In the genomic region with DNA sequence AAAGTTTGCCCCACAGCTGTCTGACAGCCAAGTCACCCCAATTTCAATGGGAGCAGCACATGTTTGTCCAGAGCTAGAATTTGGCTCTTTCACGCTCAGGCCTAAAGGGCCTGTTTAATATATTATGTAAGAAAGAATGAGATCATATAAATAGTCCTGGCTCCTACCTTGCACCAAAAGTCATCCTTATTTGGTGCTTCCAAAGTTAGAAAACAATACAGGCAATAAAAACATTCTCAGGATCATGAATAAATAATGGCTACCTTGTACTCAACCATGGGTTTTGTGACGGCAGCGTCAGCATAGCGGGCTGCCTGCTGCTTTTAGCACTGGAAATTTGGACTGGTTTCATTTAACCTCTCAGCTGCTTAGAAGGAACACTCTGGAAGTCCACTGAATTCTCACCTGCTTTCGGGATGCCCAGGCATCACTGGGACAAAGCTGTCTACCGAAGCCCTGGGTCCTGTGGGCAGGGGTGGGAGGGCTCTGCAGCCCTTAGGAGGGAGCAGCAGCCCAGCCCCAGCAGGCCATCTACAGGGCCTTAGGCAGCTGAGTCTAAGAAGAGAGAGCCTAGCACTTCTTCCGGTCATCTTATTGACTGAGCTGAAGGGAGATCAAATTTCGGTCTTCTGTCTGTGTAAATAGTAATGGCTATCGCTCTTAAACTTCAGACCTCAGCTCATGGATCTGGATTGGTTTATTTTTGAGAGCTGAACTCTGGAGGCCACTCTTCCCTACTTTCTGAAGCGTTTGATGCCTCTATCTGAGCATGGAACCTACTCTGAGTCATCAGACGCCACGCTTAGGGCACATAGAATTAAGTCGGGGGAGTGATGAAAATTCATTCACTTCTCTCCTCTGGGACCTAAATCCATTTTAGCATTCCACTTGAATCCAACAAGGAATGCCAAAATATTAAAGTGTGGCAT, we compare ENCODE assay signal across 11 cellular contexts.
DNase-seq lines count a peak whose midpoint lies in the region; ATAC-seq and TF ChIP-seq lines count a peak whose summit lies in the region.
"Had no signal": no experiment of that assay in that cellular context is flagged by ENCODE, and none has a peak within 500 bp of the region (broad histone marks: within the 10 kb centered on the region; RNA-seq: fewer than 3 reads in every experiment).

No MANE protein-coding gene starts in this region.

- peaks cover 1% of the 10 kb centered on the region for H3K36me3 Mint-ChIP-seq in activated naive CD4-positive, alpha-beta T cell treated with anti-CD3 and anti-CD28 coated beads for 36 hours (ENCODE audit: low read depth)

- no peaks in the 10 kb centered on the region for H3K9me3 Mint-ChIP-seq in activated naive CD4-positive, alpha-beta T cell treated with anti-CD3 and anti-CD28 coated beads for 36 hours

- no peak overlapping the region for H3K27ac Mint-ChIP-seq in activated naive CD4-positive, alpha-beta T cell treated with anti-CD3 and anti-CD28 coated beads for 36 hours
- H3K27ac Mint-ChIP-seq: T-helper 17 cell had no signal

- CTCF ChIA-PET in activated naive CD4-positive, alpha-beta T cell treated with anti-CD3 and anti-CD28 coated beads for 36 hours (lab: Charles Lee) = interaction anchor here (1.0 to 1.3 kb wide), 4 partner anchors 17 to 109 kb away, joined by 3 to 6 read pairs (median 4); no protein-coding TSS in a partner anchor

- peak overlapping the region; percentile 86 to 93 for H3K27ac ChIP-seq in coronary artery

- no peak for TF ChIP-seq CTCF in coronary artery (IDR thresholded peaks at IDR 0.05)

- ATAC-seq in left lobe of liver = peak; percentile 39
- ATAC-seq: T-helper 17 cell had no signal

- H3K4me1 Mint-ChIP-seq in activated naive CD4-positive, alpha-beta T cell treated with anti-CD3 and anti-CD28 coated beads for 36 hours (ENCODE audit: low read depth) = peaks cover 28% of the 10 kb centered on the region

- DNase-seq in NCI-H69 (lab: John Stamatoyannopoulos, UW) (peak; percentile 16), coronary artery (ENCODE audit: low spot score) (no peak), left lobe of liver (ENCODE audit: low spot score) (no peak), superior temporal gyrus (ENCODE audit: extremely low spot score) (peak; percentile 51), UCSD-AML1 (lab: John Stamatoyannopoulos, UW; ENCODE audit: unreplicated experiment) (no peak), NCI-H1694 (lab: John Stamatoyannopoulos, UW) (no peak)
- no peak for DNase-seq in activated naive CD4-positive, alpha-beta T cell (lab: John Stamatoyannopoulos, UW)
- DNase-seq in activated naive CD4-positive, alpha-beta T cell treated with anti-CD3 and anti-CD28 coated beads for 36 hours = no peak
- DNase-seq: Caco-2, NCI-H524 treated with DMSO at 0.1 percent for 48 hours, T-helper 17 cell had no signal

- intact Hi-C loops in activated naive CD4-positive, alpha-beta T cell treated with anti-CD3 and anti-CD28 coated beads for 36 hours (cut with micrococcal nuclease) = no loop called here

- peaks cover 6% of the 10 kb centered on the region for H3K27me3 Mint-ChIP-seq in activated naive CD4-positive, alpha-beta T cell treated with anti-CD3 and anti-CD28 coated beads for 36 hours (ENCODE audit: low read depth)

- no peak overlapping the region for H3K4me3 Mint-ChIP-seq in activated naive CD4-positive, alpha-beta T cell treated with anti-CD3 and anti-CD28 coated beads for 36 hours
- H3K4me3 Mint-ChIP-seq: T-helper 17 cell had no signal

- H3K4me3 ChIP-seq in coronary artery = peak overlapping the region; percentile 48

Comparison
In these comparisons a context has a peak if more than half of its experiments do, and no peak if none do; other contexts are left out.
1. DNase-seq: peak in NCI-H69 (single experiment) and superior temporal gyrus (single experiment); none in coronary artery (single experiment), left lobe of liver (single experiment), activated naive CD4-positive, alpha-beta T cell (0 of 4), UCSD-AML1 (single experiment), activated naive CD4-positive, alpha-beta T cell treated with anti-CD3 and anti-CD28 coated beads for 36 hours (single experiment) and NCI-H1694 (single experiment).